ENCODE assay signal across 8 cellular contexts in genomic region chr14:105181542-105182295, GRCh38. TPM values are rescaled to one million over a fixed set of nuclear protein-coding genes. Genes with fewer than 3 reads are reported as not detected.
DNase-seq lines count a peak whose midpoint lies in the region; TF ChIP-seq lines count a peak whose summit lies in the region.

No MANE protein-coding gene starts in this region.

- no peak overlapping the region for H3K4me2 ChIP-seq in MM.1S (ENCODE audit: low read depth, low read length)

- no peaks in the 10 kb centered on the region for H3K9me2 ChIP-seq in MM.1S (replicated peaks; ENCODE audit: insufficient read depth, low read length)

- H3K4me1 ChIP-seq in iPS DF 6.9 (ENCODE audit: control insufficient read depth, insufficient read depth, low read length) (peaks cover 1% of the 10 kb centered on the region; the same call in 1 of the 2 replicates), stomach (peaks cover 17 to 25% (median 22%) of the 10 kb centered on the region in 4 donors), MM.1S (ENCODE audit: low read length) (no peaks in the 10 kb centered on the region)

- WGBS in iPS DF 6.9 (ENCODE audit: insufficient coverage, insufficient read length): no CpG with 5 or more reads among the region's 22 CpGs
- 40 to 52% (median 42%) methylated on average over 17 to 22 of the region's 22 CpGs for WGBS in stomach, 5 donors

- H3K9me3 ChIP-seq in iPS DF 6.9 (ENCODE audit: control insufficient read depth, insufficient read depth, low read length) (no peaks in the 10 kb centered on the region), stomach (no peaks in the 10 kb centered on the region), MM.1S (replicated peaks; ENCODE audit: insufficient read depth, low read length) (no peaks in the 10 kb centered on the region)

- H3F3A ChIP-seq in MM.1S (ENCODE audit: insufficient read depth, low read length): no peaks in the 10 kb centered on the region

- peaks cover 3% of the 10 kb centered on the region; the same call in 1 of the 2 replicates for H3K27me3 ChIP-seq in iPS DF 6.9 (ENCODE audit: control insufficient read depth, insufficient read depth, low read length)
- H3K27me3 ChIP-seq in stomach: peaks cover 0 to 26% (median 0%) of the 10 kb centered on the region in 3 donors
- H3K27me3 ChIP-seq in MM.1S (replicated peaks; ENCODE audit: insufficient read depth, low read length): peaks cover 12% of the 10 kb centered on the region; the same call in 1 of the 2 replicates

- H3K27ac Mint-ChIP-seq in activated T-cell treated with anti-CD3 and anti-CD28 coated beads, Interleukin-2, amount 50 U/mL, for 24 hours: no peak overlapping the region

- no peak for TF ChIP-seq POLR2A in stomach (IDR thresholded peaks at IDR 0.05)

- H3K27me3 Mint-ChIP-seq in activated T-cell treated with anti-CD3 and anti-CD28 coated beads, Interleukin-2, amount 50 U/mL, for 24 hours: no peaks in the 10 kb centered on the region

- no peaks in the 10 kb centered on the region for H3K9me3 Mint-ChIP-seq in activated T-cell treated with anti-CD3 and anti-CD28 coated beads, Interleukin-2, amount 50 U/mL, for 24 hours

- TF ChIP-seq EP300 in stomach (IDR thresholded peaks at IDR 0.05): no peak

- no peak for DNase-seq in activated T-cell treated with anti-CD3 and anti-CD28 coated beads, Interleukin-2, amount 50 U/mL, for 24 hours
- DNase-seq in activated T-cell treated with anti-CD3 and anti-CD28 coated beads for 4 hours (no peak), iPS DF 6.9 (ENCODE audit: low read depth, low spot score) (no peak), stomach (no peak), HUDEP-2 (lab: John Stamatoyannopoulos, UW; ENCODE audit: unreplicated experiment in 76 of 76) (no peak), MM.1S (no peak), EL (no peak)

- intact Hi-C loops in stomach (cut with DNase I; ENCODE audit: low total_unique reads): no loop called here

- H3K4me3 ChIP-seq in iPS DF 6.9 (ENCODE audit: low read length): peak overlapping the region; percentile 65; the same call in 1 of the 2 replicates
- H3K4me3 ChIP-seq in stomach: peak overlapping the region; percentile 55 to 61 (median 58)
- H3K4me3 ChIP-seq in MM.1S (ENCODE audit: low read length): no peak overlapping the region

- H3K36me3 ChIP-seq in iPS DF 6.9 (ENCODE audit: control insufficient read depth, insufficient read depth, low read length) (no peaks in the 10 kb centered on the region; the same call in 1 of the 2 replicates), stomach (no peaks in the 10 kb centered on the region), MM.1S (replicated peaks; ENCODE audit: insufficient read depth, low read length) (no peaks in the 10 kb centered on the region)

- H3K27ac ChIP-seq in VCaP: peak overlapping the region; percentile 70; the same call in 1 of the 2 replicates
- H3K27ac ChIP-seq in iPS DF 6.9 (ENCODE audit: low read length): no peak overlapping the region
- peak overlapping the region in 2 of 5 donors; percentile 84 to 88 for H3K27ac ChIP-seq in stomach
- H3K27ac ChIP-seq in MM.1S (ENCODE audit: low read length): no peak overlapping the region

- H2AFZ ChIP-seq in MM.1S (ENCODE audit: low read length): no peak overlapping the region

- TF ChIP-seq CTCF in VCaP (conservative IDR thresholded peaks at IDR 0.05) (no peak), stomach (IDR thresholded peaks at IDR 0.05) (no peak), MM.1S (IDR thresholded peaks at IDR 0.05; ENCODE audit: low read length) (no peak)

- H4K20me1 ChIP-seq in MM.1S (ENCODE audit: insufficient read depth, low read length): no peaks in the 10 kb centered on the region

- H3K79me2 ChIP-seq in MM.1S (ENCODE audit: low read length): no peaks in the 10 kb centered on the region

- no peaks in the 10 kb centered on the region for H3K36me3 Mint-ChIP-seq in activated T-cell treated with anti-CD3 and anti-CD28 coated beads, Interleukin-2, amount 50 U/mL, for 24 hours (ENCODE audit: low read depth)

- H3K4me1 Mint-ChIP-seq in activated T-cell treated with anti-CD3 and anti-CD28 coated beads, Interleukin-2, amount 50 U/mL, for 24 hours (ENCODE audit: low read depth): peaks cover 9% of the 10 kb centered on the region

- no peak overlapping the region for H3K9ac ChIP-seq in MM.1S (ENCODE audit: low read length)

- peak overlapping the region; percentile 45 for H3K4me3 Mint-ChIP-seq in activated T-cell treated with anti-CD3 and anti-CD28 coated beads, Interleukin-2, amount 50 U/mL, for 24 hours

RNA-seq across cellular contexts. Expression of gene NUDT14, which starts 0.6 kb away (rescaled TPM):
- 10 to 100 TPM in 4 of 5 donors, not detected in 1; 15.2 to 62.6 (median 18.4) TPM for total RNA-seq in stomach
- polyA plus RNA-seq in stomach: 10 to 100 TPM; 26.6 to 51.7 (median 30.7) TPM

RNA-seq across cellular contexts. Expression of gene JAG2, which starts 13.1 kb away (rescaled TPM):
- total RNA-seq in stomach: 100 to 1,000 TPM in 1 of 5 donors, 10 to 100 TPM in 3, 1 to 10 TPM in 1; 8.0 to 117 (median 18.7) TPM
- 10 to 100 TPM in 1 of 3 donors, 1 to 10 TPM in 2; 6.0 to 27.2 (median 7.5) TPM for polyA plus RNA-seq in stomach
